In the genomic region with DNA sequence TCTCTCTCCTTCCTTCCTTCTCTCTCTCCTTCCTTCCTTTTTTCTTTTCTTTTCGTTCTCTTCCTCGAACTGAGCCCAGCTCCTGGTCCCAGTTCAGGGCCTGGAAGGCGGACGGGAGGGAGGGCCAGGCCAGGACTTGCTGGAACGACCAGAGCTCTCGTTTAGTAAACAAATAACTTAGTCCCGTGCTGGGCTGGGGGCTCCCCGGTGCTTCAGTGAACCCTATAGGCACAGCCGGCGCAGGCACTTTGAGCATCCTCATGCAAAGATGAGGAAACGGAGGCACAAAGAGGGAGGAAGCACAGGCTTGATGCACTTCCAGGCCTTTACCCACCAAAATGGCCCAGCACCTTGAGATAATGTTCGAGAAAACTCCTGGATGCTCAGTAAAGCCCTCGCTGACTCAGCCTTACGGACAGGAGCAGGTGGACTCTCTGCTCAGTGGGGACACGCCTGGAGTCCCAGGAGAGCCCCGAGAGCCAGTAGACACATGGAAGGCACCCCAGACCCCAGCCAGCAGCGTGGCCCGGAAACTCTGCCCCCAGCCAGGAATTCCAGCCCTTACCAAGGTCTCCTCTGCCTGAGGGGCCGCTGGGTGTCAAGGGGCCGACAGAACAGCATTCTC, we compare ENCODE assay signal across 32 cellular contexts. TPM values are rescaled to one million over a fixed set of nuclear protein-coding genes. Genes with fewer than 3 reads are reported as not detected.
"Had no signal": no experiment of that assay in that cellular context is flagged by ENCODE, and none has a peak within 500 bp of the region (broad histone marks: within the 10 kb centered on the region; RNA-seq: fewer than 3 reads in every experiment).

No MANE protein-coding gene starts in this region.

- H3K27ac Mint-ChIP-seq: dendritic cell treated with granulocyte-macrophage colony-stimulating factor and Interleukin-4, amounts not matched to agents 40 ng/mL and 50 ng/mL, for 4 days; endodermal cell; mesothelial cell of epicardium; nephron; neural progenitor cell; stimulated activated memory B cell treated with anti-CD40 and anti-IgM and Interleukin-4, amounts not matched to agents 10 μg/mL and 1 μg/mL and 100 μg/mL, for 72 hours had no signal

- H3K4me3 Mint-ChIP-seq: dendritic cell treated with granulocyte-macrophage colony-stimulating factor and Interleukin-4, amounts not matched to agents 40 ng/mL and 50 ng/mL, for 4 days; endodermal cell; mesothelial cell of epicardium; naive thymus-derived CD4-positive, alpha-beta T cell; nephron; neural progenitor cell; stimulated activated memory B cell treated with anti-CD40 and anti-IgM and Interleukin-4, amounts not matched to agents 10 μg/mL and 1 μg/mL and 100 μg/mL, for 72 hours had no signal

- H3K36me3 ChIP-seq: colonic mucosa, gastrocnemius medialis, neural progenitor cell, prostate gland, right atrium auricular region, sigmoid colon, spleen, thoracic aorta, tibial nerve, upper lobe of left lung had no signal

- H2AFZ ChIP-seq: neural progenitor cell had no signal

- H3K4me2 ChIP-seq: neural progenitor cell had no signal

- FAIRE-seq: keratinocyte, urothelium cell line had no signal

- DNase-seq: colonic mucosa; effector CD8-positive, alpha-beta T cell; endodermal cell; foreskin fibroblast; gastrocnemius medialis; head of caudate nucleus; mesenchymal stem cell; mucosa of descending colon; naive thymus-derived CD4-positive, alpha-beta T cell; nucleus accumbens; sigmoid colon; spleen; stimulated activated CD4-positive, alpha-beta T cell treated with anti-CD3 and anti-CD28 coated beads, Interleukin-4, amount 100 ng/mL, for 4 hours; stimulated activated naive CD8-positive, alpha-beta T cell treated with anti-CD3 and anti-CD28 coated beads, Interleukin-15, Interleukin-2, amounts not matched to agents 100 U/mL and 50 U/mL, for 24 hours had no signal

- H3K36me3 Mint-ChIP-seq: mesothelial cell of epicardium; stimulated activated memory B cell treated with anti-CD40 and anti-IgM and Interleukin-4, amounts not matched to agents 10 μg/mL and 1 μg/mL and 100 μg/mL, for 72 hours had no signal

- H3K9me3 ChIP-seq: colonic mucosa, gastrocnemius medialis, mucosa of descending colon, prostate gland, right atrium auricular region, sigmoid colon, spleen, thoracic aorta, tibial nerve, upper lobe of left lung had no signal

- H3K27me3 ChIP-seq: neural progenitor cell had no signal

- H3K4me1 ChIP-seq: colonic mucosa, gastrocnemius medialis had no signal

- H3K27ac ChIP-seq: colonic mucosa, epithelial cell of prostate, gastrocnemius medialis, neural progenitor cell, prostate gland, right atrium auricular region, sigmoid colon, skin epidermis, spleen, thoracic aorta, tibial nerve, upper lobe of left lung had no signal

- H3K4me3 ChIP-seq: colonic mucosa, gastrocnemius medialis, lung, mucosa of descending colon, neural progenitor cell, prostate gland, right atrium auricular region, sigmoid colon, skin epidermis, spleen, thoracic aorta, tibial nerve, upper lobe of left lung had no signal

- H3K9ac ChIP-seq: neural progenitor cell had no signal

- ATAC-seq: esophagus mucosa; gastrocnemius medialis; mucosa of descending colon; naive thymus-derived CD4-positive, alpha-beta T cell; stimulated activated memory B cell treated with anti-CD40 and anti-IgM and Interleukin-4, amounts not matched to agents 10 μg/mL and 1 μg/mL and 100 μg/mL, for 72 hours; stimulated activated naive CD8-positive, alpha-beta T cell treated with anti-CD3 and anti-CD28 coated beads, Interleukin-15, Interleukin-2, amounts not matched to agents 100 U/mL and 50 U/mL, for 24 hours had no signal

RNA-seq across cellular contexts. Expression of a gene that starts 18.8 kb away (rescaled TPM):
- total RNA-seq: endodermal cell; esophagus mucosa; gastrocnemius medialis; glomerular endothelial cell; naive thymus-derived CD4-positive, alpha-beta T cell; osteocyte; thoracic aorta; upper lobe of left lung had no signal
- polyA plus RNA-seq: keratinocyte; naive thymus-derived CD4-positive, alpha-beta T cell had no signal

RNA-seq across cellular contexts. Expression of a gene that starts 45.8 kb away (rescaled TPM):
- total RNA-seq: colonic mucosa, endodermal cell, esophagus mucosa, gastrocnemius medialis, glomerular endothelial cell, mesothelial cell of epicardium, mucosa of descending colon, osteocyte, prostate gland, right atrium auricular region, sigmoid colon, thoracic aorta had no signal
- polyA plus RNA-seq: keratinocyte had no signal

RNA-seq across cellular contexts. Expression of a gene that starts 55.8 kb away (rescaled TPM):
- total RNA-seq: glomerular endothelial cell had no signal
- polyA plus RNA-seq: keratinocyte had no signal
